Comparison of ENCODE assay signal across 29 cellular contexts in genomic region chrX:24364326-24364725, GRCh38. TPM values are rescaled to one million over a fixed set of nuclear protein-coding genes. Genes with fewer than 3 reads are reported as not detected.
"Had no signal": no experiment of that assay in that cellular context is flagged by ENCODE, and none has a peak within 500 bp of the region (broad histone marks: within the 10 kb centered on the region; RNA-seq: fewer than 3 reads in every experiment).

No MANE protein-coding gene starts in this region.

- H3K4me1 ChIP-seq: adrenal gland, ascending aorta, body of pancreas, Peyer's patch, SJSA1 had no signal

- DNase-seq: activated B cell treated with CpG ODN at 0.5 μM for 24 hours; activated CD4-positive, alpha-beta memory T cell treated with anti-CD3 and anti-CD28 coated beads for 36 hours; activated CD4-positive, alpha-beta T cell treated with anti-CD3 and anti-CD28 coated beads, Interleukin-2, amount 10 ng/mL, durations not matched to agents 7 days and 5 days; activated CD8-positive, alpha-beta memory T cell treated with anti-CD3 and anti-CD28 coated beads for 24 hours; activated naive CD4-positive, alpha-beta T cell treated with anti-CD3 and anti-CD28 coated beads, Interleukin-2, amount 50 U/mL, for 16 hours; activated naive CD8-positive, alpha-beta T cell treated with anti-CD3 and anti-CD28 coated beads, Interleukin-2, amount 10 ng/mL, durations not matched to agents 7 days and 5 days; activated T-cell treated with anti-CD3 and anti-CD28 coated beads, Interleukin-2, amount 50 U/mL, for 72 hours; adrenal gland; body of pancreas; central memory CD4-positive, alpha-beta T cell; NCI-H1092; NCI-H1417; NCI-H1930; NCI-H2171; NCI-H345; NCI-H510A; NCI-H526 treated with DMSO at 0.1 percent for 48 hours; NCI-H82; OCI-M1; Peyer's patch; SHP77; T-helper 2 cell; T1000 had no signal

- H3K4me3 ChIP-seq: adrenal gland, ascending aorta, body of pancreas, Peyer's patch, SJSA1 had no signal

- ATAC-seq: activated T-cell treated with anti-CD3 and anti-CD28 coated beads, Interleukin-2, amount 50 U/mL, for 72 hours; body of pancreas had no signal

- H3K27me3 Mint-ChIP-seq: activated B cell treated with CpG ODN at 0.5 μM for 24 hours; activated CD4-positive, alpha-beta memory T cell treated with anti-CD3 and anti-CD28 coated beads for 36 hours; activated CD4-positive, alpha-beta T cell treated with anti-CD3 and anti-CD28 coated beads, Interleukin-2, amount 10 ng/mL, durations not matched to agents 7 days and 5 days had no signal

- H3K4me1 Mint-ChIP-seq: activated B cell treated with CpG ODN at 0.5 μM for 24 hours had no signal

- H3K27ac Mint-ChIP-seq: activated B cell treated with CpG ODN at 0.5 μM for 24 hours; activated CD4-positive, alpha-beta memory T cell treated with anti-CD3 and anti-CD28 coated beads for 36 hours; activated CD4-positive, alpha-beta T cell treated with anti-CD3 and anti-CD28 coated beads, Interleukin-2, amount 10 ng/mL, durations not matched to agents 7 days and 5 days; activated naive CD8-positive, alpha-beta T cell treated with anti-CD3 and anti-CD28 coated beads, Interleukin-2, amount 10 ng/mL, durations not matched to agents 7 days and 5 days; activated T-cell treated with anti-CD3 and anti-CD28 coated beads, Interleukin-2, amount 50 U/mL, for 72 hours had no signal

- H3K4me3 Mint-ChIP-seq: activated B cell treated with CpG ODN at 0.5 μM for 24 hours; activated CD4-positive, alpha-beta memory T cell treated with anti-CD3 and anti-CD28 coated beads for 36 hours; activated CD4-positive, alpha-beta T cell treated with anti-CD3 and anti-CD28 coated beads, Interleukin-2, amount 10 ng/mL, durations not matched to agents 7 days and 5 days; activated naive CD8-positive, alpha-beta T cell treated with anti-CD3 and anti-CD28 coated beads, Interleukin-2, amount 10 ng/mL, durations not matched to agents 7 days and 5 days; activated T-cell treated with anti-CD3 and anti-CD28 coated beads, Interleukin-2, amount 50 U/mL, for 72 hours had no signal

- H3K27me3 ChIP-seq: ascending aorta, body of pancreas, Peyer's patch, SJSA1 had no signal

- H3K36me3 ChIP-seq: adrenal gland, ascending aorta, Peyer's patch, SJSA1 had no signal

- H3K9me3 ChIP-seq: adrenal gland, ascending aorta, body of pancreas, Peyer's patch, SJSA1 had no signal

- H3K36me3 Mint-ChIP-seq: activated CD4-positive, alpha-beta memory T cell treated with anti-CD3 and anti-CD28 coated beads for 36 hours; activated naive CD8-positive, alpha-beta T cell treated with anti-CD3 and anti-CD28 coated beads, Interleukin-2, amount 10 ng/mL, durations not matched to agents 7 days and 5 days had no signal

- H3K27ac ChIP-seq: adrenal gland, ascending aorta, body of pancreas, KMS-11, Peyer's patch, RWPE1, SJSA1 had no signal

- H3K9me3 Mint-ChIP-seq: activated B cell treated with CpG ODN at 0.5 μM for 24 hours; activated CD4-positive, alpha-beta memory T cell treated with anti-CD3 and anti-CD28 coated beads for 36 hours; activated CD4-positive, alpha-beta T cell treated with anti-CD3 and anti-CD28 coated beads, Interleukin-2, amount 10 ng/mL, durations not matched to agents 7 days and 5 days; activated naive CD8-positive, alpha-beta T cell treated with anti-CD3 and anti-CD28 coated beads, Interleukin-2, amount 10 ng/mL, durations not matched to agents 7 days and 5 days; activated T-cell treated with anti-CD3 and anti-CD28 coated beads, Interleukin-2, amount 50 U/mL, for 72 hours had no signal

RNA-seq across cellular contexts. Expression of gene SUPT20HL1, which starts 3.9 kb away (rescaled TPM):
- total RNA-seq: activated B cell treated with CpG ODN at 0.5 μM for 24 hours; activated CD4-positive, alpha-beta memory T cell treated with anti-CD3 and anti-CD28 coated beads for 36 hours; activated CD4-positive, alpha-beta T cell treated with anti-CD3 and anti-CD28 coated beads, Interleukin-2, amount 10 ng/mL, durations not matched to agents 7 days and 5 days; activated naive CD8-positive, alpha-beta T cell treated with anti-CD3 and anti-CD28 coated beads, Interleukin-2, amount 10 ng/mL, durations not matched to agents 7 days and 5 days; activated T-cell treated with anti-CD3 and anti-CD28 coated beads, Interleukin-2, amount 50 U/mL, for 72 hours; MCF 10A; SJSA1 had no signal
- polyA plus RNA-seq: adrenal gland had no signal

RNA-seq across cellular contexts. Expression of gene SUPT20HL2, which starts 50.5 kb away (rescaled TPM):
- total RNA-seq: activated B cell treated with CpG ODN at 0.5 μM for 24 hours; activated CD4-positive, alpha-beta memory T cell treated with anti-CD3 and anti-CD28 coated beads for 36 hours; activated CD4-positive, alpha-beta T cell treated with anti-CD3 and anti-CD28 coated beads, Interleukin-2, amount 10 ng/mL, durations not matched to agents 7 days and 5 days; activated naive CD8-positive, alpha-beta T cell treated with anti-CD3 and anti-CD28 coated beads, Interleukin-2, amount 10 ng/mL, durations not matched to agents 7 days and 5 days; activated T-cell treated with anti-CD3 and anti-CD28 coated beads, Interleukin-2, amount 50 U/mL, for 72 hours; adrenal gland; body of pancreas; bronchial epithelial cell; MCF 10A; Peyer's patch; SJSA1 had no signal
- polyA plus RNA-seq: adrenal gland had no signal
